ENCODE assay signal across 8 cellular contexts in genomic region chr1:235910357-235911299, GRCh38. TPM values are rescaled to one million over a fixed set of nuclear protein-coding genes. Genes with fewer than 3 reads are reported as not detected.
DNase-seq lines count a peak whose midpoint lies in the region; ATAC-seq and TF ChIP-seq lines count a peak whose summit lies in the region.

No MANE protein-coding gene starts in this region.

- intact Hi-C loops in CD8-positive, alpha-beta T cell (cut with DNase I, micrococcal nuclease): loop anchor here (5.0 kb wide), 2 partner anchors 38 to 1583 kb away; no protein-coding TSS in a partner anchor

- ATAC-seq in SK-N-SH treated with all-trans-retinoic acid at 6 μM for 48 hours: peak; percentile 84
- no peak for ATAC-seq in GM18858 (IDR thresholded peaks at IDR 0.05; ENCODE audit: unreplicated experiment)
- ATAC-seq in CD8-positive, alpha-beta T cell: no peak

- H2BK12ac ChIP-seq in neuronal stem cell (ENCODE audit: low read length): no peak overlapping the region

- no peaks in the 10 kb centered on the region for H3K4me1 Mint-ChIP-seq in endodermal cell
- no peaks in the 10 kb centered on the region for H3K4me1 Mint-ChIP-seq in CD8-positive, alpha-beta T cell (ENCODE audit: low read depth)

- H3K9ac ChIP-seq in GM23248: peak overlapping the region; percentile 55
- no peak overlapping the region for H3K9ac ChIP-seq in endodermal cell (ENCODE audit: extremely low read depth, low read length, poor library complexity, severe bottlenecking)
- H3K9ac ChIP-seq in neuronal stem cell (ENCODE audit: low read depth, low read length, poor library complexity): no peak overlapping the region
- H3K9ac ChIP-seq in MM.1S (ENCODE audit: low read length): no peak overlapping the region

- H4K91ac ChIP-seq in neuronal stem cell (ENCODE audit: low read depth, low read length, poor library complexity): no peak overlapping the region

- no peak overlapping the region for H2BK5ac ChIP-seq in neuronal stem cell (ENCODE audit: low read length)

- no peak overlapping the region for H2AK5ac ChIP-seq in neuronal stem cell (ENCODE audit: low read depth, low read length)

- H3K4me2 ChIP-seq in GM23248 (ENCODE audit: unreplicated experiment) (peak overlapping the region; percentile 68), neuronal stem cell (ENCODE audit: insufficient read depth, low read length, poor library complexity, severe bottlenecking) (peak overlapping the region; percentile 23), MM.1S (ENCODE audit: low read depth, low read length) (no peak overlapping the region)

- CTCF ChIA-PET in CD8-positive, alpha-beta T cell (lab: Charles Lee): no interaction called here

- H3K27me3 ChIP-seq in GM23248 (replicated peaks; ENCODE audit: insufficient read depth): no peaks in the 10 kb centered on the region
- H3K27me3 ChIP-seq in endodermal cell (ENCODE audit: control insufficient read depth, insufficient read depth, low read length, poor library complexity, severe bottlenecking): no peaks in the 10 kb centered on the region
- H3K27me3 ChIP-seq in neuronal stem cell (ENCODE audit: control insufficient read depth in 3 of 3, insufficient read depth in 3 of 3, low read depth in 1 of 3, low read length in 3 of 3): peaks cover 0 to 4% (median 0%) of the 10 kb centered on the region in 3 experiments
- no peaks in the 10 kb centered on the region for H3K27me3 ChIP-seq in MM.1S (replicated peaks; ENCODE audit: insufficient read depth, low read length)
- no peaks in the 10 kb centered on the region for H3K27me3 ChIP-seq in CD8-positive, alpha-beta T cell (ENCODE audit: insufficient read depth, low read length)

- in situ Hi-C loops in GM23248 (cut with MboI): no loop called here

- H2AFZ ChIP-seq in GM23248: no peak overlapping the region
- peak overlapping the region; percentile 9 for H2AFZ ChIP-seq in neuronal stem cell (ENCODE audit: low read length)
- no peak overlapping the region for H2AFZ ChIP-seq in MM.1S (ENCODE audit: low read length)

- no peak overlapping the region for H2BK15ac ChIP-seq in neuronal stem cell (ENCODE audit: low read length)

- H3F3A ChIP-seq in GM23248 (ENCODE audit: insufficient read depth) (peaks cover 48% of the 10 kb centered on the region), MM.1S (ENCODE audit: insufficient read depth, low read length) (no peaks in the 10 kb centered on the region)

- H3K9me3 Mint-ChIP-seq in endodermal cell: no peaks in the 10 kb centered on the region
- H3K9me3 Mint-ChIP-seq in CD8-positive, alpha-beta T cell: no peaks in the 10 kb centered on the region

- no peak overlapping the region for H3K4ac ChIP-seq in neuronal stem cell (ENCODE audit: low read length)

- H3K18ac ChIP-seq in neuronal stem cell (ENCODE audit: low read length): no peak overlapping the region

- H3K27me3 Mint-ChIP-seq in endodermal cell (ENCODE audit: insufficient read depth): no peaks in the 10 kb centered on the region
- no peaks in the 10 kb centered on the region for H3K27me3 Mint-ChIP-seq in CD8-positive, alpha-beta T cell (ENCODE audit: low read depth)

- POLR2A ChIA-PET in CD8-positive, alpha-beta T cell (lab: Charles Lee): no interaction called here

- no peak overlapping the region for H3K27ac Mint-ChIP-seq in endodermal cell
- H3K27ac Mint-ChIP-seq in CD8-positive, alpha-beta T cell: no peak overlapping the region

- no peak overlapping the region for H3K23ac ChIP-seq in neuronal stem cell (ENCODE audit: low read depth, low read length, poor library complexity)

- H3K4me3 ChIP-seq in GM23248 (peak overlapping the region; percentile 26), endodermal cell (ENCODE audit: low read length) (no peak overlapping the region), neuronal stem cell (ENCODE audit: low read length in 2 of 2) (no peak overlapping the region), MM.1S (ENCODE audit: low read length) (no peak overlapping the region)
- no peak overlapping the region for H3K4me3 ChIP-seq in CD8-positive, alpha-beta T cell (ENCODE audit: low read depth, low read length)

- 17 to 19% methylated on average over 8 of the region's 8 CpGs for WGBS in GM23248 (ENCODE audit: low coverage in 1 of 2, low lambda C conversion rate in 2 of 2, missing lambda C conversion rate in 2 of 2), 2 experiments
- WGBS in endodermal cell (ENCODE audit: insufficient coverage in 1 of 2, insufficient read length in 1 of 2), 2 experiments: 20 to 58% methylated on average over 5 to 8 of the region's 8 CpGs
- no CpG with 5 or more reads among the region's 8 CpGs for WGBS in neuronal stem cell (ENCODE audit: extremely low coverage in 2 of 2, insufficient read length in 2 of 2, insufficient replicate concordance in 1 of 2), 2 donors

- no peaks in the 10 kb centered on the region for H3K79me2 ChIP-seq in GM23248 (ENCODE audit: insufficient read depth)
- no peaks in the 10 kb centered on the region for H3K79me2 ChIP-seq in MM.1S (ENCODE audit: low read length)

- H3K9me2 ChIP-seq in GM23248 (ENCODE audit: insufficient read depth) (no peaks in the 10 kb centered on the region), MM.1S (replicated peaks; ENCODE audit: insufficient read depth, low read length) (no peaks in the 10 kb centered on the region)

- H3K36me3 ChIP-seq in GM23248 (ENCODE audit: low read depth) (no peaks in the 10 kb centered on the region), endodermal cell (ENCODE audit: control insufficient read depth, insufficient read depth, low read length) (no peaks in the 10 kb centered on the region), neuronal stem cell (replicated peaks in 1 of 2; ENCODE audit: control insufficient read depth in 2 of 2, insufficient read depth in 2 of 2, low read length in 2 of 2) (no peaks in the 10 kb centered on the region), MM.1S (replicated peaks; ENCODE audit: insufficient read depth, low read length) (no peaks in the 10 kb centered on the region)
- no peaks in the 10 kb centered on the region for H3K36me3 ChIP-seq in CD8-positive, alpha-beta T cell (ENCODE audit: insufficient read depth, low read length)

- no peak for TF ChIP-seq CTCF in endodermal cell (conservative IDR thresholded peaks at IDR 0.05)
- no peak for TF ChIP-seq CTCF in MM.1S (IDR thresholded peaks at IDR 0.05; ENCODE audit: low read length)
- TF ChIP-seq CTCF in CD8-positive, alpha-beta T cell (IDR thresholded peaks at IDR 0.05): no peak

- no peak overlapping the region for H3K14ac ChIP-seq in neuronal stem cell (ENCODE audit: low read length)

- no peak overlapping the region for H4K8ac ChIP-seq in neuronal stem cell (ENCODE audit: low read depth, low read length)

- no peak overlapping the region for H3K4me3 Mint-ChIP-seq in endodermal cell
- H3K4me3 Mint-ChIP-seq in CD8-positive, alpha-beta T cell: no peak overlapping the region

- H3K36me3 Mint-ChIP-seq in endodermal cell (ENCODE audit: low read depth): no peaks in the 10 kb centered on the region
- H3K36me3 Mint-ChIP-seq in CD8-positive, alpha-beta T cell: no peaks in the 10 kb centered on the region

- no peak overlapping the region for H2BK120ac ChIP-seq in neuronal stem cell (ENCODE audit: low read depth, low read length)

- no peaks in the 10 kb centered on the region for H3K79me1 ChIP-seq in neuronal stem cell (ENCODE audit: low read depth, low read length)

- H3K4me1 ChIP-seq in GM23248 (ENCODE audit: insufficient read depth) (peaks cover 49% of the 10 kb centered on the region), endodermal cell (ENCODE audit: control insufficient read depth, insufficient read depth, low read length) (no peaks in the 10 kb centered on the region), neuronal stem cell (ENCODE audit: control insufficient read depth in 2 of 2, insufficient read depth in 1 of 2, low read depth in 1 of 2, low read length in 2 of 2) (peaks cover 7 to 17% of the 10 kb centered on the region in 2 donors), MM.1S (ENCODE audit: low read length) (no peaks in the 10 kb centered on the region)
- H3K4me1 ChIP-seq in CD8-positive, alpha-beta T cell (ENCODE audit: insufficient read depth, low read length): no peaks in the 10 kb centered on the region

- H4K20me1 ChIP-seq in GM23248 (ENCODE audit: insufficient read depth) (no peaks in the 10 kb centered on the region), MM.1S (ENCODE audit: insufficient read depth, low read length) (no peaks in the 10 kb centered on the region)

- DNase-seq in A172 (ENCODE audit: low spot score) (peak; percentile 100), GM23248 (peak; percentile 98), endodermal cell (peak; percentile 81), neuronal stem cell (ENCODE audit: low spot score) (peak; percentile 66), MM.1S (no peak)
- no peak for DNase-seq in CD8-positive, alpha-beta T cell

- H3K27ac ChIP-seq in GM23248 (peak overlapping the region; percentile 85), endodermal cell (ENCODE audit: low read depth, low read length) (peak overlapping the region; percentile 3), neuronal stem cell (replicated peaks; ENCODE audit: low read length) (peak overlapping the region; percentile 23), MM.1S (ENCODE audit: low read length) (no peak overlapping the region)
- H3K27ac ChIP-seq in CD8-positive, alpha-beta T cell (ENCODE audit: low read depth, low read length): no peak overlapping the region

- H3K9me3 ChIP-seq in GM23248 (ENCODE audit: low read depth) (no peaks in the 10 kb centered on the region), endodermal cell (ENCODE audit: control insufficient read depth, low read length) (no peaks in the 10 kb centered on the region), neuronal stem cell (replicated peaks in 1 of 2; ENCODE audit: control insufficient read depth in 2 of 2, insufficient read depth in 1 of 2, low read depth in 1 of 2, low read length in 2 of 2) (no peaks in the 10 kb centered on the region), MM.1S (replicated peaks; ENCODE audit: insufficient read depth, low read length) (no peaks in the 10 kb centered on the region)
- no peaks in the 10 kb centered on the region for H3K9me3 ChIP-seq in CD8-positive, alpha-beta T cell (ENCODE audit: low read length)

TF ChIP-seq in SK-N-SH treated with all-trans-retinoic acid at 6 μM for 48 hours, 23 proteins besides CTCF, POLR2A, EP300 and RAD21 (continues in another document):
- TF ChIP-seq RARB (CRISPR knock-in tag; IDR thresholded peaks at IDR 0.05): peak; percentile 60; the same call in 1 of the 2 replicates

RNA-seq across cellular contexts. Expression of gene LYST, which starts 43.9 kb away (rescaled TPM):
- 17.6 and 32.8 TPM in 2 replicates for total RNA-seq in A172 (2014; rRNA removed; shearing (Covaris generic))
- 5.9 and 9.0 TPM in 2 replicates for total RNA-seq in GM23248 (2014; rRNA removed; shearing (Covaris generic))
- polyA plus RNA-seq in GM23248 (2016; fragmentation: Nextera tagmentation; extraction: Ambion mirVana): 3.7 and 5.1 TPM in 2 replicates
- 1 to 10 TPM; 2.5 to 6.8 TPM for total RNA-seq in endodermal cell
- polyA plus RNA-seq in endodermal cell (2013, experiment 1 of 2): 2.1 TPM
- polyA plus RNA-seq in endodermal cell (2013, experiment 2 of 2): 1.7 TPM
- polyA plus RNA-seq in neuronal stem cell (2013, experiment 1 of 2): 2.1 TPM
- 1.4 TPM for polyA plus RNA-seq in neuronal stem cell (2013, experiment 2 of 2)
- 10 to 100 TPM; 34.1 to 38.7 TPM for total RNA-seq in CD8-positive, alpha-beta T cell

Comparison
In these comparisons a context has a peak if more than half of its experiments do, and no peak if none do; other contexts are left out.
1. DNase-seq: peak in A172 (single experiment), GM23248 (single experiment), endodermal cell (single experiment) and neuronal stem cell (single experiment); none in MM.1S (single experiment) and CD8-positive, alpha-beta T cell (0 of 7).
2. H3K27ac ChIP-seq: peak in GM23248 (single experiment), endodermal cell (single experiment) and neuronal stem cell (single experiment); none in MM.1S (single experiment) and CD8-positive, alpha-beta T cell (single experiment).